In the genomic region with DNA sequence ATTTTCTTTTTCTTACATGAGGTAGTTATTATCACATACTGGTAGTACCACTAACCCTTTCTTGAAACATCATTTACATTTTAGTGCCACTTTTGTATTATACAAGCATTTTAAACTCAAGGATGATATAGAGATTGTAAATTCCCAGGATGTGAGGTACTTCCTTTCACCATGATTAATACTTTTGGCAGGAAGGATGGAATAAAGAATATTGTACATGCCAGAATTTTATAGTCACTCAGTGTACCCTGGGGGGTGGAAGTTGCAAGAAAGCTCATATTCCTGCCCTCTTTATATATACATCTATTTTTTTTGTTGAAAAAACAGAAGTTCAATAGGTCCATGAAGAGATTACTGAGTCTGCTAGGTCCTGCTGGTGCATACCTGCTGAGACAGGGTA, we compare ENCODE assay signal across 21 cellular contexts.
A peak's percentile ranks its signal among the peaks of the same experiment; 100 is the strongest.
DNase-seq lines count a peak whose midpoint lies in the region; ATAC-seq and TF ChIP-seq lines count a peak whose summit lies in the region.
"Had no signal": no experiment of that assay in that cellular context is flagged by ENCODE, and none has a peak within 500 bp of the region (broad histone marks: within the 10 kb centered on the region; RNA-seq: fewer than 3 reads in every experiment).

No MANE protein-coding gene starts in this region.

- no peaks in the 10 kb centered on the region for H3K27me3 Mint-ChIP-seq in osteocyte (ENCODE audit: unreplicated experiment)
- no peaks in the 10 kb centered on the region for H3K27me3 Mint-ChIP-seq in activated CD4-positive, alpha-beta T cell treated with anti-CD3 and anti-CD28 coated beads, Interleukin-2, amount 10 ng/mL, durations not matched to agents 7 days and 5 days
- H3K27me3 Mint-ChIP-seq: activated CD4-positive, alpha-beta T cell treated with anti-CD3 and anti-CD28 coated beads for 36 hours had no signal

- H3K4me3 Mint-ChIP-seq in osteocyte (ENCODE audit: unreplicated experiment): no peak overlapping the region
- no peak overlapping the region for H3K4me3 Mint-ChIP-seq in activated CD4-positive, alpha-beta T cell treated with anti-CD3 and anti-CD28 coated beads, Interleukin-2, amount 10 ng/mL, durations not matched to agents 7 days and 5 days
- H3K4me3 Mint-ChIP-seq: activated CD4-positive, alpha-beta T cell treated with anti-CD3 and anti-CD28 coated beads for 36 hours had no signal

- peaks cover 5% of the 10 kb centered on the region for H3K36me3 Mint-ChIP-seq in osteocyte (ENCODE audit: unreplicated experiment)
- no peaks in the 10 kb centered on the region for H3K36me3 Mint-ChIP-seq in activated CD4-positive, alpha-beta T cell treated with anti-CD3 and anti-CD28 coated beads, Interleukin-2, amount 10 ng/mL, durations not matched to agents 7 days and 5 days (ENCODE audit: low read depth)

- TF ChIP-seq CTCF in epithelial cell of esophagus (IDR thresholded peaks at IDR 0.05; ENCODE audit: insufficient read depth, low read depth, low read length, missing control alignments) (no peak), osteocyte (IDR thresholded peaks at IDR 0.05) (no peak)

- no peak for ATAC-seq in GM18861 (IDR thresholded peaks at IDR 0.05; ENCODE audit: unreplicated experiment)
- ATAC-seq: activated CD4-positive, alpha-beta T cell treated with anti-CD3 and anti-CD28 coated beads for 36 hours; K562; left lobe of liver had no signal

- peak overlapping the region; percentile 41 for H3K27ac Mint-ChIP-seq in osteocyte (ENCODE audit: unreplicated experiment)
- no peak overlapping the region for H3K27ac Mint-ChIP-seq in activated CD4-positive, alpha-beta T cell treated with anti-CD3 and anti-CD28 coated beads, Interleukin-2, amount 10 ng/mL, durations not matched to agents 7 days and 5 days
- H3K27ac Mint-ChIP-seq: activated CD4-positive, alpha-beta T cell treated with anti-CD3 and anti-CD28 coated beads for 36 hours had no signal

- H3K4me3 ChIP-seq in epithelial cell of esophagus (ENCODE audit: low read length): no peak overlapping the region
- H3K4me3 ChIP-seq: esophagus squamous epithelium, K562, PC-9, sigmoid colon had no signal

- peaks cover 40% of the 10 kb centered on the region for H3K4me1 Mint-ChIP-seq in osteocyte (ENCODE audit: unreplicated experiment)
- H3K4me1 Mint-ChIP-seq in activated CD4-positive, alpha-beta T cell treated with anti-CD3 and anti-CD28 coated beads, Interleukin-2, amount 10 ng/mL, durations not matched to agents 7 days and 5 days: no peaks in the 10 kb centered on the region
- H3K4me1 Mint-ChIP-seq: activated CD4-positive, alpha-beta T cell treated with anti-CD3 and anti-CD28 coated beads for 36 hours had no signal

- H3K9me3 Mint-ChIP-seq in osteocyte (ENCODE audit: unreplicated experiment): peaks cover 13% of the 10 kb centered on the region
- no peaks in the 10 kb centered on the region for H3K9me3 Mint-ChIP-seq in activated CD4-positive, alpha-beta T cell treated with anti-CD3 and anti-CD28 coated beads, Interleukin-2, amount 10 ng/mL, durations not matched to agents 7 days and 5 days

- CTCF ChIA-PET in activated CD4-positive, alpha-beta T cell treated with anti-CD3 and anti-CD28 coated beads, Interleukin-2, amount 10 ng/mL, durations not matched to agents 7 days and 5 days (lab: Charles Lee): no interaction called here

- POLR2A ChIA-PET in activated CD4-positive, alpha-beta T cell treated with anti-CD3 and anti-CD28 coated beads, Interleukin-2, amount 10 ng/mL, durations not matched to agents 7 days and 5 days (lab: Charles Lee): no interaction called here

- DNase-seq in EL (peak; percentile 86), NCI-H226 (peak; percentile 70), epithelial cell of esophagus (ENCODE audit: low read depth) (peak; percentile 37), osteocyte (ENCODE audit: extremely low spot score, unreplicated experiment) (no peak), cerebellar nuclear complex (lab: John Stamatoyannopoulos, UW) (no peak), NOMO-1 treated with dmso at 0.1 percent for 144 hours (lab: John Stamatoyannopoulos, UW; ENCODE audit: unreplicated experiment) (no peak)
- no peak for DNase-seq in activated CD4-positive, alpha-beta T cell treated with anti-CD3 and anti-CD28 coated beads, Interleukin-2, amount 10 ng/mL, durations not matched to agents 7 days and 5 days
- DNase-seq: activated CD4-positive, alpha-beta T cell treated with anti-CD3 and anti-CD28 coated beads for 36 hours; BE2C; Calu3; esophagus squamous epithelium; GF-D8; NCI-H1105; NCI-H526 treated with DMSO at 0.1 percent for 48 hours; occipital lobe; PC-9; stimulated activated CD4-positive, alpha-beta T cell treated with anti-CD3 and anti-CD28 coated beads, Interleukin-4, amount 100 ng/mL, for 24 hours had no signal

Comparison
In these comparisons a context has a peak if more than half of its experiments do, and no peak if none do; other contexts are left out.
1. DNase-seq: peak in EL (single experiment), NCI-H226 (single experiment) and epithelial cell of esophagus (single experiment); none in osteocyte (single experiment), cerebellar nuclear complex (0 of 2), activated CD4-positive, alpha-beta T cell treated with anti-CD3 and anti-CD28 coated beads, Interleukin-2, amount 10 ng/mL, durations not matched to agents 7 days and 5 days (single experiment) and NOMO-1 treated with dmso at 0.1 percent for 144 hours (single experiment).